1 cellular context compared by ENCODE assay signal in the genomic region with DNA sequence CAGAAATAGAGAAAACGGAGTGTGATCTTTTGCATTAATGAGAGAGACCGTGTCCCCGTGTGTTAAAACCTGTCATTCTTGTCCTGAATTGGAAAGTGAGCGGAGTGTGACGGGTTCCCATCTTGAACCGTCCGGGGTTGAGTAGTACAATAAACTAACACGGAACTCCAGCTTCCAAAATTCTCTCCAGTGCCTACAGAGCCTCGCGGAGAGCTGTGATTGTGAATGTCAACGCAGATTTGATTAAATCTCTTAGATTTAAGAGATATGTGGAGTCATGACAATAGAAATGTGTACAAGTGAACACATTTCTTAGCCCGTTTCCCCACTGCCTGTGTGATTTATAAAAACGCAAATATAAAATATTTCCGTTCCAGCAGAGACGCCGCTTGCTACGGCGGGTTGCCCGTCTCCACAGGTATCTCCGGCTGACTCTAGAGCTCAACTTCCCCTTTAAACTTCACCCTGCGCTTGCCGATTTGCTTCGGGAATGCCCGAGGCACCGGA.
TF ChIP-seq lines count a peak whose summit lies in the region.

No MANE protein-coding gene starts in this region.

TF ChIP-seq in HepG2, 621 proteins besides CTCF, POLR2A, EP300 and RAD21 (continued from another document):
- TF ChIP-seq, protein P1, sequence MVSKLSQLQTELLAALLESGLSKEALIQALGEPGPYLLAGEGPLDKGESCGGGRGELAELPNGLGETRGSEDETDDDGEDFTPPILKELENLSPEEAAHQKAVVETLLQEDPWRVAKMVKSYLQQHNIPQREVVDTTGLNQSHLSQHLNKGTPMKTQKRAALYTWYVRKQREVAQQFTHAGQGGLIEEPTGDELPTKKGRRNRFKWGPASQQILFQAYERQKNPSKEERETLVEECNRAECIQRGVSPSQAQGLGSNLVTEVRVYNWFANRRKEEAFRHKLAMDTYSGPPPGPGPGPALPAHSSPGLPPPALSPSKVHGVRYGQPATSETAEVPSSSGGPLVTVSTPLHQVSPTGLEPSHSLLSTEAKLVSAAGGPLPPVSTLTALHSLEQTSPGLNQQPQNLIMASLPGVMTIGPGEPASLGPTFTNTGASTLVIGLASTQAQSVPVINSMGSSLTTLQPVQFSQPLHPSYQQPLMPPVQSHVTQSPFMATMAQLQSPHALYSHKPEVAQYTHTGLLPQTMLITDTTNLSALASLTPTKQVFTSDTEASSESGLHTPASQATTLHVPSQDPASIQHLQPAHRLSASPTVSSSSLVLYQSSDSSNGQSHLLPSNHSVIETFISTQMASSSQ (IDR thresholded peaks at IDR 0.05; ENCODE audit: low read depth), result no peak
- TF ChIP-seq, protein P1 (CRISPR knock-in tag; IDR thresholded peaks at IDR 0.05; ENCODE audit: borderline replicate concordance), result 0 out of 2 replicates have a peak, but pooled peaks have one; percentile 16
- no peak for TF ChIP-seq ZBTB38 (CRISPR knock-in tag; IDR thresholded peaks at IDR 0.05)
- TF ChIP-seq ZSCAN22 (CRISPR knock-in tag; IDR thresholded peaks at IDR 0.05), result 0 out of 2 replicates have a peak, but pooled peaks have one; percentile 5
- peak; percentile 8; the same call in 1 of the 2 replicates for TF ChIP-seq NKX3-1 (CRISPR knock-in tag; IDR thresholded peaks at IDR 0.05)
- TF ChIP-seq SP4 (CRISPR knock-in tag; IDR thresholded peaks at IDR 0.05), result no peak
- TF ChIP-seq, protein P2, sequence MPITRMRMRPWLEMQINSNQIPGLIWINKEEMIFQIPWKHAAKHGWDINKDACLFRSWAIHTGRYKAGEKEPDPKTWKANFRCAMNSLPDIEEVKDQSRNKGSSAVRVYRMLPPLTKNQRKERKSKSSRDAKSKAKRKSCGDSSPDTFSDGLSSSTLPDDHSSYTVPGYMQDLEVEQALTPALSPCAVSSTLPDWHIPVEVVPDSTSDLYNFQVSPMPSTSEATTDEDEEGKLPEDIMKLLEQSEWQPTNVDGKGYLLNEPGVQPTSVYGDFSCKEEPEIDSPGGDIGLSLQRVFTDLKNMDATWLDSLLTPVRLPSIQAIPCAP (CRISPR knock-in tag; IDR thresholded peaks at IDR 0.05; ENCODE audit: low read depth), result 0 out of 2 replicates have a peak, but pooled peaks have one; percentile 13
- TF ChIP-seq NCOA1 (CRISPR knock-in tag; IDR thresholded peaks at IDR 0.05), result 0 out of 2 replicates have a peak, but pooled peaks have one; percentile 3
- TF ChIP-seq, protein P3, sequence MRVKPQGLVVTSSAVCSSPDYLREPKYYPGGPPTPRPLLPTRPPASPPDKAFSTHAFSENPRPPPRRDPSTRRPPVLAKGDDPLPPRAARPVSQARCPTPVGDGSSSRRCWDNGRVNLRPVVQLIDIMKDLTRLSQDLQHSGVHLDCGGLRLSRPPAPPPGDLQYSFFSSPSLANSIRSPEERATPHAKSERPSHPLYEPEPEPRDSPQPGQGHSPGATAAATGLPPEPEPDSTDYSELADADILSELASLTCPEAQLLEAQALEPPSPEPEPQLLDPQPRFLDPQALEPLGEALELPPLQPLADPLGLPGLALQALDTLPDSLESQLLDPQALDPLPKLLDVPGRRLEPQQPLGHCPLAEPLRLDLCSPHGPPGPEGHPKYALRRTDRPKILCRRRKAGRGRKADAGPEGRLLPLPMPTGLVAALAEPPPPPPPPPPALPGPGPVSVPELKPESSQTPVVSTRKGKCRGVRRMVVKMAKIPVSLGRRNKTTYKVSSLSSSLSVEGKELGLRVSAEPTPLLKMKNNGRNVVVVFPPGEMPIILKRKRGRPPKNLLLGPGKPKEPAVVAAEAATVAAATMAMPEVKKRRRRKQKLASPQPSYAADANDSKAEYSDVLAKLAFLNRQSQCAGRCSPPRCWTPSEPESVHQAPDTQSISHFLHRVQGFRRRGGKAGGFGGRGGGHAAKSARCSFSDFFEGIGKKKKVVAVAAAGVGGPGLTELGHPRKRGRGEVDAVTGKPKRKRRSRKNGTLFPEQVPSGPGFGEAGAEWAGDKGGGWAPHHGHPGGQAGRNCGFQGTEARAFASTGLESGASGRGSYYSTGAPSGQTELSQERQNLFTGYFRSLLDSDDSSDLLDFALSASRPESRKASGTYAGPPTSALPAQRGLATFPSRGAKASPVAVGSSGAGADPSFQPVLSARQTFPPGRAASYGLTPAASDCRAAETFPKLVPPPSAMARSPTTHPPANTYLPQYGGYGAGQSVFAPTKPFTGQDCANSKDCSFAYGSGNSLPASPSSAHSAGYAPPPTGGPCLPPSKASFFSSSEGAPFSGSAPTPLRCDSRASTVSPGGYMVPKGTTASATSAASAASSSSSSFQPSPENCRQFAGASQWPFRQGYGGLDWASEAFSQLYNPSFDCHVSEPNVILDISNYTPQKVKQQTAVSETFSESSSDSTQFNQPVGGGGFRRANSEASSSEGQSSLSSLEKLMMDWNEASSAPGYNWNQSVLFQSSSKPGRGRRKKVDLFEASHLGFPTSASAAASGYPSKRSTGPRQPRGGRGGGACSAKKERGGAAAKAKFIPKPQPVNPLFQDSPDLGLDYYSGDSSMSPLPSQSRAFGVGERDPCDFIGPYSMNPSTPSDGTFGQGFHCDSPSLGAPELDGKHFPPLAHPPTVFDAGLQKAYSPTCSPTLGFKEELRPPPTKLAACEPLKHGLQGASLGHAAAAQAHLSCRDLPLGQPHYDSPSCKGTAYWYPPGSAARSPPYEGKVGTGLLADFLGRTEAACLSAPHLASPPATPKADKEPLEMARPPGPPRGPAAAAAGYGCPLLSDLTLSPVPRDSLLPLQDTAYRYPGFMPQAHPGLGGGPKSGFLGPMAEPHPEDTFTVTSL (CRISPR knock-in tag; IDR thresholded peaks at IDR 0.05; ENCODE audit: borderline replicate concordance), result peak; percentile 23; the same call in 1 of the 2 replicates
- no peak for TF ChIP-seq RFXANK (CRISPR knock-in tag; IDR thresholded peaks at IDR 0.05)
- no peak for TF ChIP-seq ZNF777 (CRISPR knock-in tag; IDR thresholded peaks at IDR 0.05)
- peak; percentile 64 for TF ChIP-seq ZNF781 (CRISPR knock-in tag; IDR thresholded peaks at IDR 0.05; ENCODE audit: borderline replicate concordance, not compliant biosample characterization)
- no peak for TF ChIP-seq ZNF569 (CRISPR knock-in tag; IDR thresholded peaks at IDR 0.05; ENCODE audit: borderline replicate concordance)
- no peak for TF ChIP-seq ZNF747 (CRISPR knock-in tag; IDR thresholded peaks at IDR 0.05; ENCODE audit: borderline replicate concordance)
- TF ChIP-seq FIP1L1 (IDR thresholded peaks at IDR 0.05; ENCODE audit: borderline replicate concordance, insufficient read depth, low read depth, low read length), result no peak
- TF ChIP-seq DMAP1 (CRISPR knock-in tag; IDR thresholded peaks at IDR 0.05), result peak; percentile 4; the same call in 1 of the 2 replicates
- no peak for TF ChIP-seq SRSF9 (IDR thresholded peaks at IDR 0.05; ENCODE audit: borderline replicate concordance, insufficient read depth, low read depth, low read length, poor library complexity, severe bottlenecking)
- no peak for TF ChIP-seq FOXO1 (CRISPR knock-in tag; IDR thresholded peaks at IDR 0.05)
- no peak for TF ChIP-seq TCF12 (IDR thresholded peaks at IDR 0.05)
- TF ChIP-seq TCF12 (CRISPR knock-in tag; IDR thresholded peaks at IDR 0.05), result no peak
- 0 out of 2 replicates have a peak, but pooled peaks have one; percentile 38 for TF ChIP-seq SP140L (CRISPR knock-in tag; IDR thresholded peaks at IDR 0.05; ENCODE audit: borderline replicate concordance)
- peak; percentile 31; the same call in 1 of the 2 replicates for TF ChIP-seq ZNF343 (CRISPR knock-in tag; IDR thresholded peaks at IDR 0.05)
- 0 out of 2 replicates have a peak, but pooled peaks have one; percentile 8 for TF ChIP-seq ZNF510 (CRISPR knock-in tag; IDR thresholded peaks at IDR 0.05; ENCODE audit: low read depth)
